8 cellular contexts compared by ENCODE assay signal in the genomic region with DNA sequence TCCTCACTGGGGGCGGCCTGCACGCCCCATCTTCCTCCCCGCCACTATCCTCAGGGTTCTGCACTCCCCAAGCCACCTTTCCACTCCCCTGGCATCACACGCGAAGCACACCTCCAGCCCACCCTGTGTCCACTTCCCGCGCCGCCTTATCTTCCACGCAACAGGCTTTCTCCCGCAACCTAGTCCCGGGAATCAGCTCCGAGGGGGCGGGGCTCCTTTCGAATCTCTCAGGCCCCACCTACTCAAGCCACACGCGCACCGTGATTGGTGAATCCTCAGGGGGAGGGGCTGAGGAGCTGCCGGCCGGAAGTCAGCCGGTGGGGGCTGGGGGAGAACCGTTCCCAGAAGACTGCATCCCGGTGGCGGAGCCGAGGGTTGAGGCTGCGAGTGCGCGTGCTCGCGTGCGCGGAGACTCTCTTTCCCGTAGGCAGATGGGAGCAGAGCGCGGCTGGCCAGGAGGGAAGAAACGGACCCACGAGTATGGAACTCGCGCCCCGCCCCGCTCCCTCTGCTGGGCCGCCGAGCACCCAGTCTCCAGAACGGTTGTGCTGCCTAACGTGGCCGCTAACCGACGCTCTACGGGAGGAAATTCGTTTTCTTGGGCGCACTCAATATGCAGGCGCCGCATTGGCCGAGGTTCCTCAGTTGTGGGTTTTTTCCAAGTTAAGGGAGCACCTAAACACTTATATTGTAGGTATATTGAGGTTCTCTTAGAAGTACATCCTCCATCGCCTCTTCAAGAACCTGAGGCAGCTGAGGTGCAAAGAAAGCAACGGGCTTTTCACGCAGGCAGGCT. TPM values are rescaled to one million over a fixed set of nuclear protein-coding genes. Genes with fewer than 3 reads are reported as not detected.
DNase-seq lines count a peak whose midpoint lies in the region; TF ChIP-seq lines count a peak whose summit lies in the region.

Gene PSRC1, minus strand, starts transcription at position 194 of the 796 bp plus-strand sequence.

- H3F3A ChIP-seq in MM.1S (ENCODE audit: insufficient read depth, low read length), result peaks cover 10% of the 10 kb centered on the region; the same call in 1 of the 2 replicates
- peaks cover 24% of the 10 kb centered on the region for H3F3A ChIP-seq in neural progenitor cell (ENCODE audit: low read depth)

- H3K4me1 ChIP-seq in HAP-1, result peaks cover 32% of the 10 kb centered on the region
- 0 out of 2 replicates have a peak, but pooled peaks cover 10% of the 10 kb centered on the region for H3K4me1 ChIP-seq in MM.1S (ENCODE audit: low read length)
- peaks cover 17% of the 10 kb centered on the region for H3K4me1 ChIP-seq in neural progenitor cell

- H3K9ac ChIP-seq in MM.1S (ENCODE audit: low read length) (peak within 1 kb of the TSS; percentile 49; the same call in 1 of the 2 replicates), neural progenitor cell (peak within 1 kb of the TSS; percentile 36)

- H2AFZ ChIP-seq in MM.1S (ENCODE audit: low read length), result peak within 1 kb of the TSS; percentile 86
- H2AFZ ChIP-seq in neural progenitor cell (replicated peaks), result peak within 1 kb of the TSS; percentile 74

- H3K4me1 Mint-ChIP-seq in neural progenitor cell, result peaks cover 35% of the 10 kb centered on the region

- H3K79me2 ChIP-seq in MM.1S (ENCODE audit: low read length), result peaks cover 7% of the 10 kb centered on the region; the same call in 1 of the 2 replicates
- H3K79me2 ChIP-seq in neural progenitor cell (ENCODE audit: low read depth), result peaks cover 27% of the 10 kb centered on the region

- H3K36me3 Mint-ChIP-seq in neural progenitor cell, result peaks cover 13% of the 10 kb centered on the region

- TF ChIP-seq CTCF in MM.1S (IDR thresholded peaks at IDR 0.05; ENCODE audit: low read length) (peak; percentile 43), foreskin fibroblast (IDR thresholded peaks at IDR 0.05; ENCODE audit: low read depth, low read length) (peak; percentile 54), neural progenitor cell (IDR thresholded peaks at IDR 0.05) (peak; percentile 34)

- H3K9me3 Mint-ChIP-seq in neural progenitor cell, result peaks cover 2% of the 10 kb centered on the region

- DNase-seq in GDM1 (lab: John Stamatoyannopoulos, UW) (peak; percentile 50), HAP-1 (ENCODE audit: low spot score in 2 of 2) (peak; percentile 90 to 98), MM.1S (peak; percentile 79), SIG-M5 (lab: John Stamatoyannopoulos, UW) (peak; percentile 53), activated gamma-delta T cell treated with Interleukin-2 at 50 U/mL for 16 hours (peak; percentile 87), foreskin fibroblast (peak; percentile 96 to 99), neural progenitor cell (ENCODE audit: low spot score) (peak; percentile 98), stromal cell of bone marrow (ENCODE audit: low read depth) (peak; percentile 92)

- no peaks in the 10 kb centered on the region for H4K20me1 ChIP-seq in MM.1S (ENCODE audit: insufficient read depth, low read length)
- peaks cover 14% of the 10 kb centered on the region for H4K20me1 ChIP-seq in neural progenitor cell (ENCODE audit: low read depth)

- H3K27me3 ChIP-seq in HAP-1 (ENCODE audit: low read depth) (no peaks in the 10 kb centered on the region), MM.1S (replicated peaks; ENCODE audit: insufficient read depth, low read length) (no peaks in the 10 kb centered on the region), neural progenitor cell (no peaks in the 10 kb centered on the region)

- H3K9me2 ChIP-seq in MM.1S (replicated peaks; ENCODE audit: insufficient read depth, low read length), result no peaks in the 10 kb centered on the region

- H3K4me3 ChIP-seq in HAP-1 (peak within 1 kb of the TSS; percentile 83), MM.1S (ENCODE audit: low read length) (peak within 1 kb of the TSS; percentile 80), foreskin fibroblast (ENCODE audit: low read depth in 1 of 2, low read length in 2 of 2) (peak within 1 kb of the TSS; percentile 69 to 83), neural progenitor cell (peak within 1 kb of the TSS; percentile 70)

- H3K27me3 Mint-ChIP-seq in neural progenitor cell (ENCODE audit: insufficient read depth, low read depth), result peaks cover 2% of the 10 kb centered on the region

- H3K4me2 ChIP-seq in MM.1S (ENCODE audit: low read depth, low read length) (peak within 1 kb of the TSS; percentile 89), neural progenitor cell (peak within 1 kb of the TSS; percentile 94)

- peak within 1 kb of the TSS; percentile 69 for H3K27ac ChIP-seq in MM.1S (ENCODE audit: low read length)
- H3K27ac ChIP-seq in neural progenitor cell, result no peak within 1 kb of the TSS

- H3K9me3 ChIP-seq in HAP-1 (no peaks in the 10 kb centered on the region), MM.1S (replicated peaks; ENCODE audit: insufficient read depth, low read length) (no peaks in the 10 kb centered on the region), neural progenitor cell (ENCODE audit: low read depth) (no peaks in the 10 kb centered on the region)

- peak within 1 kb of the TSS; percentile 100 for H3K4me3 Mint-ChIP-seq in neural progenitor cell

- peak within 1 kb of the TSS; percentile 93 for H3K27ac Mint-ChIP-seq in neural progenitor cell

- in situ Hi-C loops in HAP-1 (cut with MboI; ENCODE audit: low sequenced_read_pairs), result no loop called here

- H3K36me3 ChIP-seq in HAP-1 (replicated peaks) (peaks cover 22% of the 10 kb centered on the region), MM.1S (replicated peaks; ENCODE audit: insufficient read depth, low read length) (no peaks in the 10 kb centered on the region), neural progenitor cell (no peaks in the 10 kb centered on the region)

RNA-seq across cellular contexts. Expression of gene PSRC1, which starts in this region (rescaled TPM):
- 78.1 and 134 TPM in 2 replicates for total RNA-seq in neural progenitor cell (ENCODE audit: low replicate concordance)
